8 cellular contexts compared by ENCODE assay signal in the genomic region with DNA sequence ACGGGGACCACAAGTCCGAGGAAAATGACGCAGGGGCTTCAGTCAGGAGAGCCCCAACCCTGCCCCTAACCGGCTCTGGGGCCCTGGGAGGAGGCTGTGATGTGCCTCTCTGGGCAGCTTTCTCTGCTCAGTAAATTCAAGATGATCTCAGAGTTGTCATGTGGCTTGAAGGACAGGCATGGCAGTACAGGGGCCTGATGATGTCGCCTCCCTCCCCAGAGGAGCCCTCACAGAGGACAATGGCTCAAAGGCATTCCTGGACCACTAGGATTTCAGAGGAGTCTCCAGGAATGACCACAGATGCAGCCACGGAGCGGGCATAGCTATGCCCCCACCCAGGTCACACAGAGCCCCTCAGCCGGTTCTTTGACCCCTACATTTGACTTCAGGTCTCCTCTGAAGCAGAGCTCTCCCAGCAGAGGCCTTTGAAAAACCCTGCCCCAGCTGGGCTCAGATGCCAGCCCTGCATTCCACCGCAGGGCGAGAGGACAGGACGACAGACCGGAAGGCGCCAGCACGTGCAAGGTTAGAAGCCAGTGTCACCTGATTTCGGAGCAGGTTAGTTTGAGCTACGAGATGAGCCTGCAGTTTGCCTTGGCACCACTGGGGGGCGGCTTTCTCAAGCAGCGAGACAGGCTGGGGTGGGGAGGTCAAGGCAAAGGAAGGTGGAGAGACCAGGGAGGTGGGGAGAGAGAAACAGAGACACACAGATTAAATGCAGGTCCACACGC. TPM values are rescaled to one million over a fixed set of nuclear protein-coding genes. Genes with fewer than 3 reads are reported as not detected.
DNase-seq lines count a peak whose midpoint lies in the region; ATAC-seq and TF ChIP-seq lines count a peak whose summit lies in the region.

No MANE protein-coding gene starts in this region.

- H3K9me3 ChIP-seq in cardiac muscle cell (ENCODE audit: low read depth): no peaks in the 10 kb centered on the region

- DNase-seq in cardiac muscle cell (ENCODE audit: low read depth in 1 of 2, low spot score in 1 of 2) (peak; percentile 73 to 74), Right ventricle myocardium inferior (ENCODE audit: missing footprints) (no peak), caudate nucleus (lab: John Stamatoyannopoulos, UW) (peak in 55 of 61 donors; percentile 4 to 86 (median 62)), left colon (peak; percentile 80 to 82)
- peak; percentile 35 for DNase-seq in activated CD4-positive, alpha-beta T cell treated with anti-CD3 and anti-CD28 coated beads for 1 hour
- DNase-seq in stimulated activated CD4-positive, alpha-beta T cell treated with anti-CD3 and anti-CD28 coated beads, Interleukin-4, amount 100 ng/mL, for 4 hours: peak; percentile 51 to 65

- H3K4me3 ChIP-seq in cardiac muscle cell: no peak overlapping the region

- H3K27ac ChIP-seq in cardiac muscle cell (no peak overlapping the region), caudate nucleus (ENCODE audit: low read depth, low read length) (peak overlapping the region; percentile 98)

- peak; percentile 91 for TF ChIP-seq CTCF in cardiac muscle cell (IDR thresholded peaks at IDR 0.05; ENCODE audit: low read depth, low read length)
- peak; percentile 73 for TF ChIP-seq CTCF in LNCAP (IDR thresholded peaks at IDR 0.05)

- ATAC-seq in Right ventricle myocardium inferior (no peak), left colon (peak; percentile 75), HG02870 (IDR thresholded peaks at IDR 0.05; ENCODE audit: unreplicated experiment) (no peak)

- H3K4me1 ChIP-seq in cardiac muscle cell (ENCODE audit: low read depth): no peaks in the 10 kb centered on the region

- H3K27me3 ChIP-seq in cardiac muscle cell: peaks cover 8% of the 10 kb centered on the region

- intact Hi-C loops in Right ventricle myocardium inferior (cut with DNase I) (loop anchor here (5.0 kb wide), 1 partner anchor 40 kb away; the partner anchor contains the start of gene BIN1), left colon (cut with DNase I, micrococcal nuclease) (no loop called here)

- H3K36me3 ChIP-seq in cardiac muscle cell: no peaks in the 10 kb centered on the region

RNA-seq across cellular contexts. Expression of gene BIN1, which starts 39.2 kb away (rescaled TPM):
- 65.4 and 94.9 TPM in 2 replicates for total RNA-seq in cardiac muscle cell
- 44.7 and 62.9 TPM in 2 replicates for polyA plus RNA-seq in cardiac muscle cell
- 17.9 TPM for total RNA-seq in Right ventricle myocardium inferior
- total RNA-seq in left colon: 10 to 100 TPM; 34.3 to 37.2 TPM
